ENCODE assay signal across 18 cellular contexts in the genomic region with DNA sequence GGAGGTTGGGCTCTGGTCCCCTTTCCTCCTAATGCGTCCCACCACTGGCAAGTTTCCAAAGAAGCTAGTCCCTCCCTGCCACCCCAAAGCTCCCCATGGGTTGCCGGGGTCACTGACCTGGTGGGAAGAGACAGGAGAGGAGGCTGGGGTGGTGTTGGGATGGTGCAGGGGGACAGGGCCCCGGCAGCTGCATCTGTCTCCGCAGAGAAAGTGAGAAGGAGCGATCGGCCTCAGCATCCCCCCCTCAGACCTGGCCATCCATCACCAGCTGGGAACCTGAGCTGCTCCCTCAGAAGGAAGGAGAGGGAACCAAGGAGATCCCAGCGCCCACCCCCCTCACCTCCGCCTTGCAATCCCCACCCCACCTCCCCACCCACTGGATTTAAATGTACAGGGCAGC.
"Had no signal": no experiment of that assay in that cellular context is flagged by ENCODE, and none has a peak within 500 bp of the region (broad histone marks: within the 10 kb centered on the region; RNA-seq: fewer than 3 reads in every experiment).

No MANE protein-coding gene starts in this region.

- H3K4me3 ChIP-seq: colonic mucosa, esophagus squamous epithelium, lower lobe of right lung, thyroid gland, vagina had no signal

- H3K4me3 Mint-ChIP-seq: activated CD8-positive, alpha-beta T cell treated with anti-CD3 and anti-CD28 coated beads for 36 hours; activated naive CD4-positive, alpha-beta T cell treated with anti-CD3 and anti-CD28 coated beads, Interleukin-2, amount 50 U/mL, for 24 hours; stimulated activated memory B cell treated with anti-CD40 and anti-IgM and Interleukin-4, amounts not matched to agents 10 μg/mL and 1 μg/mL and 100 μg/mL, for 72 hours had no signal

- H3K9ac ChIP-seq: parathyroid adenoma had no signal

- H3K27ac ChIP-seq: colonic mucosa, esophagus squamous epithelium, lower lobe of right lung, neutrophil, parathyroid adenoma, thyroid gland, vagina had no signal

- H3K36me3 Mint-ChIP-seq: activated naive CD4-positive, alpha-beta T cell treated with anti-CD3 and anti-CD28 coated beads, Interleukin-2, amount 50 U/mL, for 24 hours; stimulated activated memory B cell treated with anti-CD40 and anti-IgM and Interleukin-4, amounts not matched to agents 10 μg/mL and 1 μg/mL and 100 μg/mL, for 72 hours had no signal

- H3K36me3 ChIP-seq: colonic mucosa, esophagus squamous epithelium, lower lobe of right lung, neutrophil, thyroid gland, vagina had no signal

- H3K27ac Mint-ChIP-seq: activated CD8-positive, alpha-beta T cell treated with anti-CD3 and anti-CD28 coated beads for 36 hours; activated naive CD4-positive, alpha-beta T cell treated with anti-CD3 and anti-CD28 coated beads, Interleukin-2, amount 50 U/mL, for 24 hours; stimulated activated memory B cell treated with anti-CD40 and anti-IgM and Interleukin-4, amounts not matched to agents 10 μg/mL and 1 μg/mL and 100 μg/mL, for 72 hours had no signal

- H2AFZ ChIP-seq: parathyroid adenoma had no signal

- DNase-seq: activated CD4-positive, alpha-beta T cell treated with anti-CD3 and anti-CD28 coated beads for 48 hours; activated CD8-positive, alpha-beta memory T cell treated with anti-CD3 and anti-CD28 coated beads, Interleukin-2, amount 50 U/mL, for 4 hours; activated CD8-positive, alpha-beta T cell treated with anti-CD3 and anti-CD28 coated beads for 36 hours; activated effector memory CD4-positive, alpha-beta T cell treated with anti-CD3 and anti-CD28 coated beads, Interleukin-2, amount 50 U/mL, for 16 hours; activated T-cell treated with anti-CD3 and anti-CD28 coated beads, Interleukin-2, amount 50 U/mL, for 48 hours; colonic mucosa; esophagus squamous epithelium; hippocampal formation; left cardiac atrium; lower lobe of right lung; stimulated activated CD4-positive, alpha-beta T cell treated with anti-CD3 and anti-CD28 coated beads, Interleukin-2, amount 100 ng/mL, for 48 hours; T-helper 2 cell; thyroid gland had no signal

- H3K9me3 ChIP-seq: colonic mucosa, esophagus squamous epithelium, lower lobe of right lung, neutrophil, thyroid gland, vagina had no signal

- H3K27me3 ChIP-seq: thyroid gland, vagina had no signal

- ATAC-seq: activated CD8-positive, alpha-beta T cell treated with anti-CD3 and anti-CD28 coated beads for 36 hours; left cardiac atrium; lower lobe of right lung; stimulated activated memory B cell treated with anti-CD40 and anti-IgM and Interleukin-4, amounts not matched to agents 10 μg/mL and 1 μg/mL and 100 μg/mL, for 72 hours had no signal

- H3K9me3 Mint-ChIP-seq: activated CD8-positive, alpha-beta T cell treated with anti-CD3 and anti-CD28 coated beads for 36 hours; activated naive CD4-positive, alpha-beta T cell treated with anti-CD3 and anti-CD28 coated beads, Interleukin-2, amount 50 U/mL, for 24 hours; stimulated activated memory B cell treated with anti-CD40 and anti-IgM and Interleukin-4, amounts not matched to agents 10 μg/mL and 1 μg/mL and 100 μg/mL, for 72 hours had no signal
